Comparison of ENCODE assay signal across 28 cellular contexts in genomic region chr15:27126449-27126848, GRCh38.
"Had no signal": no experiment of that assay in that cellular context is flagged by ENCODE, and none has a peak within 500 bp of the region (broad histone marks: within the 10 kb centered on the region; RNA-seq: fewer than 3 reads in every experiment).

No MANE protein-coding gene starts in this region.

- FAIRE-seq: urothelium cell line had no signal

- H3K36me3 ChIP-seq: stomach, suprapubic skin, thoracic aorta, thyroid gland, tibial artery, tibial nerve, transverse colon, upper lobe of left lung, upper lobe of right lung, uterus, vagina had no signal

- H3K4me3 ChIP-seq: stomach, suprapubic skin, testis, thoracic aorta, thyroid gland, tibial artery, tibial nerve, transverse colon, upper lobe of left lung, upper lobe of right lung, uterus, vagina had no signal

- H3K27me3 ChIP-seq: stomach, suprapubic skin, testis, thyroid gland, tibial artery, tibial nerve, transverse colon, upper lobe of left lung, upper lobe of right lung, uterus, vagina had no signal

- H3K27me3 Mint-ChIP-seq: stimulated activated memory B cell treated with anti-CD40 and anti-IgM and Interleukin-4, amounts not matched to agents 10 μg/mL and 1 μg/mL and 100 μg/mL, for 72 hours; stimulated activated naive B cell treated with anti-CD40 and anti-IgM and Interleukin-4, amounts not matched to agents 10 μg/mL and 1 μg/mL and 100 μg/mL, for 72 hours; stimulated activated naive CD8-positive, alpha-beta T cell treated with anti-CD3 and anti-CD28 coated beads, Interleukin-15, amount 100 ng/mL, for 72 hours; stimulated activated naive CD8-positive, alpha-beta T cell treated with anti-CD3 and anti-CD28 coated beads, Interleukin-15, Interleukin-2, amounts not matched to agents 100 ng/mL and 50 ng/mL, for 24 hours; type B pancreatic cell had no signal

- H3K4me1 ChIP-seq: stomach, suprapubic skin, testis, thyroid gland, tibial artery, tibial nerve, transverse colon, upper lobe of left lung, upper lobe of right lung, uterus, vagina had no signal

- H3K36me3 Mint-ChIP-seq: stimulated activated effector memory CD8-positive, alpha-beta T cell treated with anti-CD3 and anti-CD28 coated beads, Interleukin-12 subunit alpha, Interleukin-12 subunit beta, amount 100 ng/mL, for 72 hours; stimulated activated memory B cell treated with anti-CD40 and anti-IgM and Interleukin-4, amounts not matched to agents 10 μg/mL and 1 μg/mL and 100 μg/mL, for 72 hours; stimulated activated naive B cell treated with anti-CD40 and anti-IgM and Interleukin-4, amounts not matched to agents 10 μg/mL and 1 μg/mL and 100 μg/mL, for 72 hours; type B pancreatic cell had no signal

- ATAC-seq: stimulated activated effector memory CD8-positive, alpha-beta T cell treated with anti-CD3 and anti-CD28 coated beads, Interleukin-12 subunit alpha, Interleukin-12 subunit beta, amount 100 ng/mL, for 72 hours; stimulated activated memory B cell treated with anti-CD40 and anti-IgM and Interleukin-4, amounts not matched to agents 10 μg/mL and 1 μg/mL and 100 μg/mL, for 72 hours; stimulated activated naive B cell treated with anti-CD40 and anti-IgM and Interleukin-4, amounts not matched to agents 10 μg/mL and 1 μg/mL and 100 μg/mL, for 72 hours; stimulated activated naive CD8-positive, alpha-beta T cell treated with anti-CD3 and anti-CD28 coated beads, Interleukin-15, amount 100 ng/mL, for 72 hours; stimulated activated naive CD8-positive, alpha-beta T cell treated with anti-CD3 and anti-CD28 coated beads, Interleukin-15, Interleukin-2, amounts not matched to agents 100 U/mL and 50 U/mL, for 24 hours; upper lobe of right lung had no signal

- H3K4me3 Mint-ChIP-seq: stimulated activated effector memory CD8-positive, alpha-beta T cell treated with anti-CD3 and anti-CD28 coated beads, Interleukin-12 subunit alpha, Interleukin-12 subunit beta, amount 100 ng/mL, for 72 hours; stimulated activated memory B cell treated with anti-CD40 and anti-IgM and Interleukin-4, amounts not matched to agents 10 μg/mL and 1 μg/mL and 100 μg/mL, for 72 hours; stimulated activated naive B cell treated with anti-CD40 and anti-IgM and Interleukin-4, amounts not matched to agents 10 μg/mL and 1 μg/mL and 100 μg/mL, for 72 hours; stimulated activated naive CD8-positive, alpha-beta T cell treated with anti-CD3 and anti-CD28 coated beads, Interleukin-15, amount 100 ng/mL, for 72 hours; stimulated activated naive CD8-positive, alpha-beta T cell treated with anti-CD3 and anti-CD28 coated beads, Interleukin-15, Interleukin-2, amounts not matched to agents 100 ng/mL and 50 ng/mL, for 24 hours; type B pancreatic cell had no signal

- H3K27ac Mint-ChIP-seq: stimulated activated effector memory CD8-positive, alpha-beta T cell treated with anti-CD3 and anti-CD28 coated beads, Interleukin-12 subunit alpha, Interleukin-12 subunit beta, amount 100 ng/mL, for 72 hours; stimulated activated memory B cell treated with anti-CD40 and anti-IgM and Interleukin-4, amounts not matched to agents 10 μg/mL and 1 μg/mL and 100 μg/mL, for 72 hours; stimulated activated naive B cell treated with anti-CD40 and anti-IgM and Interleukin-4, amounts not matched to agents 10 μg/mL and 1 μg/mL and 100 μg/mL, for 72 hours; stimulated activated naive CD8-positive, alpha-beta T cell treated with anti-CD3 and anti-CD28 coated beads, Interleukin-15, amount 100 ng/mL, for 72 hours; stimulated activated naive CD8-positive, alpha-beta T cell treated with anti-CD3 and anti-CD28 coated beads, Interleukin-15, Interleukin-2, amounts not matched to agents 100 ng/mL and 50 ng/mL, for 24 hours; type B pancreatic cell had no signal

- H3K27ac ChIP-seq: stomach, suprapubic skin, testis, thoracic aorta, thyroid gland, tibial artery, tibial nerve, transverse colon, upper lobe of left lung, upper lobe of right lung, uterus, vagina had no signal

- H3K9me3 ChIP-seq: suprapubic skin, testis, thoracic aorta, thyroid gland, tibial nerve, upper lobe of right lung, uterus, vagina had no signal

- H3K4me1 Mint-ChIP-seq: stimulated activated effector memory CD8-positive, alpha-beta T cell treated with anti-CD3 and anti-CD28 coated beads, Interleukin-12 subunit alpha, Interleukin-12 subunit beta, amount 100 ng/mL, for 72 hours; stimulated activated memory B cell treated with anti-CD40 and anti-IgM and Interleukin-4, amounts not matched to agents 10 μg/mL and 1 μg/mL and 100 μg/mL, for 72 hours; stimulated activated naive B cell treated with anti-CD40 and anti-IgM and Interleukin-4, amounts not matched to agents 10 μg/mL and 1 μg/mL and 100 μg/mL, for 72 hours; stimulated activated naive CD8-positive, alpha-beta T cell treated with anti-CD3 and anti-CD28 coated beads, Interleukin-15, amount 100 ng/mL, for 72 hours had no signal

- H3K9me3 Mint-ChIP-seq: type B pancreatic cell had no signal

- DNase-seq: stimulated activated CD4-positive, alpha-beta T cell treated with anti-CD3 and anti-CD28 coated beads, Interleukin-2, amount 100 ng/mL, for 48 hours; stimulated activated CD4-positive, alpha-beta T cell treated with anti-CD3 and anti-CD28 coated beads, Interleukin-4, amount 100 ng/mL, for 1 hour; stimulated activated CD4-positive, alpha-beta T cell treated with anti-CD3 and anti-CD28 coated beads, Interleukin-4, amount 100 ng/mL, for 24 hours; stimulated activated CD4-positive, alpha-beta T cell treated with anti-CD3 and anti-CD28 coated beads, Interleukin-4, amount 100 ng/mL, for 4 hours; stimulated activated CD8-positive, alpha-beta memory T cell treated with anti-CD3 and anti-CD28 coated beads, Interleukin-4, amount 100 ng/mL, for 48 hours; stimulated activated naive B cell treated with anti-CD40 and anti-IgM and Interleukin-4, amounts not matched to agents 10 μg/mL and 1 μg/mL and 100 μg/mL, for 72 hours; stimulated activated naive CD4-positive, alpha-beta T cell; stimulated activated naive CD4-positive, alpha-beta T cell treated with Interleukin-2 at 50 U/mL for 16 hours; stimulated activated naive CD8-positive, alpha-beta T cell treated with anti-CD3 and anti-CD28 coated beads, Interleukin-15, amount 100 ng/mL, for 72 hours; stimulated activated naive CD8-positive, alpha-beta T cell treated with anti-CD3 and anti-CD28 coated beads, Interleukin-15, Interleukin-2, amounts not matched to agents 100 U/mL and 50 U/mL, for 24 hours; stomach; substantia nigra; testis; thyroid gland; tibial artery; transverse colon; upper lobe of right lung; uterus had no signal
